17 cellular contexts compared by ENCODE assay signal in the genomic region with DNA sequence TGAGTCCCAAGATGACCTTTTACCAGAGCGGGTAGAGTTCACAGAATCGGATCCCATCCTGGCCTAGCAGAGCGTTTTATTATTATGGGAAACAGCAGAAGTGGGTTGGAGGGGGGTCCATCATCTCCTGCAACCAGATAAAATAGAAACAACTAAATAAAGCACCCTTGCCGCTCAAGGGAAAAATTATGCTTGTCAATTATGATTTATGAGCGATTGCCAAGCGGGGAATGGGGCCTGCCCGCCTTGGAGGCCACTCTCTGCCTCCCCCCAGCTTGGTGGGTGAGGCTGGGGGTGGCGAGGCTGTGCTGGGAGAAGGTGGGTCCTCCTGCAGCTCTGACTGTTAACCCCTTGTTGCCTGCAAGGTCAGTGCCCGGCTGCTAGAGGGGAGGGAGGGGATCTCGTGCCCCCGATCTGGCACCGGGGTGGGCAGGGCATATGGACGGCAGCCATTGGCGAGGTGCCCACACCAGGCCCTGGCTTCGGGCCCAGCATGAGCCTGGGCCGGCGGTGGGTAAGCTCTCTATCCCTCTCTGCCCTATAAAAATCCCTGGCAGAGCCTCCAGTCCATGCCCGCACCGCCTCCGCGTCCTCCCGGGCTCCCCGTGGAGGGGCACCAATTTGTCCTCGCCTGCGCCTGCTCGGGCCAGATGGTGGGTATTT.
DNase-seq lines count a peak whose midpoint lies in the region; ATAC-seq and TF ChIP-seq lines count a peak whose summit lies in the region.
"Had no signal": no experiment of that assay in that cellular context is flagged by ENCODE, and none has a peak within 500 bp of the region (broad histone marks: within the 10 kb centered on the region; RNA-seq: fewer than 3 reads in every experiment).

No MANE protein-coding gene starts in this region.

- H3K4me3 Mint-ChIP-seq in activated CD4-positive, alpha-beta T cell treated with anti-CD3 and anti-CD28 coated beads for 36 hours, result no peak overlapping the region

- no peak overlapping the region for H3K27ac Mint-ChIP-seq in activated CD4-positive, alpha-beta T cell treated with anti-CD3 and anti-CD28 coated beads for 36 hours
- H3K27ac Mint-ChIP-seq: activated naive CD4-positive, alpha-beta T cell treated with anti-CD3 and anti-CD28 coated beads, Interleukin-2, amount 50 U/mL, for 72 hours had no signal

- intact Hi-C loops in dorsolateral prefrontal cortex (cut with DNase I), result no loop called here
- intact Hi-C loops in activated CD4-positive, alpha-beta T cell treated with anti-CD3 and anti-CD28 coated beads for 36 hours (cut with DNase I, micrococcal nuclease), result no loop called here

- no peaks in the 10 kb centered on the region for H3K36me3 Mint-ChIP-seq in activated CD4-positive, alpha-beta T cell treated with anti-CD3 and anti-CD28 coated beads for 36 hours (ENCODE audit: low read depth)
- H3K36me3 Mint-ChIP-seq: activated naive CD4-positive, alpha-beta T cell treated with anti-CD3 and anti-CD28 coated beads, Interleukin-2, amount 50 U/mL, for 72 hours had no signal

- H3K27me3 Mint-ChIP-seq in activated CD4-positive, alpha-beta T cell treated with anti-CD3 and anti-CD28 coated beads for 36 hours, result peaks cover 2% of the 10 kb centered on the region

- no peaks in the 10 kb centered on the region for H3K79me2 ChIP-seq in smooth muscle cell (ENCODE audit: low read depth)

- no peaks in the 10 kb centered on the region for H3K27me3 ChIP-seq in dorsolateral prefrontal cortex
- peaks cover 5% of the 10 kb centered on the region for H3K27me3 ChIP-seq in smooth muscle cell (ENCODE audit: low read depth)

- H3K9me3 Mint-ChIP-seq in activated CD4-positive, alpha-beta T cell treated with anti-CD3 and anti-CD28 coated beads for 36 hours (ENCODE audit: low read depth), result no peaks in the 10 kb centered on the region

- 97% methylated on average over 25 of the region's 26 CpGs for WGBS in smooth muscle cell (ENCODE audit: low lambda C conversion rate)

- no peak overlapping the region for H3K4me2 ChIP-seq in smooth muscle cell

- H3K4me1 Mint-ChIP-seq in activated CD4-positive, alpha-beta T cell treated with anti-CD3 and anti-CD28 coated beads for 36 hours, result no peaks in the 10 kb centered on the region

- CTCF ChIA-PET in activated CD4-positive, alpha-beta T cell treated with anti-CD3 and anti-CD28 coated beads for 36 hours (lab: Charles Lee), result no interaction called here

- no peak overlapping the region for H2AFZ ChIP-seq in smooth muscle cell (ENCODE audit: low read depth)

- H3K4me3 ChIP-seq in dorsolateral prefrontal cortex, result peak overlapping the region in 7 of 59 donors; percentile 1 to 26 (median 21)
- no peak overlapping the region for H3K4me3 ChIP-seq in smooth muscle cell
- H3K4me3 ChIP-seq: body of pancreas, thoracic aorta had no signal

- H4K20me1 ChIP-seq in smooth muscle cell (ENCODE audit: low read depth), result no peaks in the 10 kb centered on the region

- DNase-seq in Daoy (ENCODE audit: low read depth) (peak; percentile 33), NCI-H1105 treated with DMSO at 0.1 percent for 48 hours (lab: John Stamatoyannopoulos, UW) (peak; percentile 75), dorsolateral prefrontal cortex (peak in 7 of 10 donors; percentile 20 to 86 (median 38)), mesenteric fat pad (ENCODE audit: low spot score) (peak; percentile 87), smooth muscle cell (lab: John Stamatoyannopoulos, UW; ENCODE audit: unreplicated experiment) (no peak), NCI-H748 treated with DMSO at 0.1 percent for 48 hours (lab: John Stamatoyannopoulos, UW) (no peak)
- DNase-seq in activated CD4-positive, alpha-beta T cell treated with anti-CD3 and anti-CD28 coated beads for 36 hours, result no peak
- no peak for DNase-seq in NK-92 treated with Interleukin-12 subunit alpha and Interleukin-12 subunit beta, amount 100 ng/mL, for 24 hours (lab: John Stamatoyannopoulos, UW)
- DNase-seq: activated CD4-positive, alpha-beta T cell treated with anti-CD3 and anti-CD28 coated beads for 48 hours; dermis blood vessel endothelial cell; stimulated activated CD4-positive, alpha-beta T cell treated with anti-CD3 and anti-CD28 coated beads, Interleukin-4, amount 100 ng/mL, for 4 hours; T-helper 9 cell had no signal

- POLR2A ChIA-PET in activated CD4-positive, alpha-beta T cell treated with anti-CD3 and anti-CD28 coated beads for 36 hours (lab: Charles Lee), result interaction anchor here (0.7 kb wide), 1 partner anchor 550 kb away, joined by 3 read pairs; no protein-coding TSS in a partner anchor

- no peaks in the 10 kb centered on the region for H3K36me3 ChIP-seq in smooth muscle cell (ENCODE audit: low read depth)
- H3K36me3 ChIP-seq: thoracic aorta had no signal

- no peak for ATAC-seq in activated CD4-positive, alpha-beta T cell treated with anti-CD3 and anti-CD28 coated beads for 36 hours
- ATAC-seq: activated naive CD4-positive, alpha-beta T cell treated with anti-CD3 and anti-CD28 coated beads, Interleukin-2, amount 50 U/mL, for 72 hours; body of pancreas; esophagus mucosa; HCT116 had no signal

- H3K4me1 ChIP-seq in smooth muscle cell (ENCODE audit: low read depth), result peaks cover 23% of the 10 kb centered on the region
- H3K4me1 ChIP-seq: body of pancreas had no signal

- H3K27ac ChIP-seq in dorsolateral prefrontal cortex, result peak overlapping the region in 15 of 59 donors; percentile 5 to 74 (median 27)
- no peak overlapping the region for H3K27ac ChIP-seq in smooth muscle cell (ENCODE audit: low read depth)
- H3K27ac ChIP-seq: body of pancreas, thoracic aorta had no signal

- H3K9ac ChIP-seq in smooth muscle cell (ENCODE audit: low read depth), result no peak overlapping the region

- no peaks in the 10 kb centered on the region for H3F3A ChIP-seq in smooth muscle cell (ENCODE audit: low read depth)

- no peaks in the 10 kb centered on the region for H3K9me3 ChIP-seq in smooth muscle cell (replicated peaks; ENCODE audit: low read depth)
- H3K9me3 ChIP-seq: body of pancreas, thoracic aorta had no signal

- TF ChIP-seq CTCF in dorsolateral prefrontal cortex (IDR thresholded peaks at IDR 0.05 in 54 of 56, conservative IDR thresholded peaks at IDR 0.05 in 2 of 56; ENCODE audit: low read depth in 1 of 56, partially characterized antibody in 56 of 56) (no peak), smooth muscle cell (IDR thresholded peaks at IDR 0.05; ENCODE audit: borderline replicate concordance, insufficient read depth, poor library complexity, severe bottlenecking) (no peak)

Comparison
In these comparisons a context has a peak if more than half of its experiments do, and no peak if none do; other contexts are left out.
1. DNase-seq: peak in Daoy (single experiment), NCI-H1105 treated with DMSO at 0.1 percent for 48 hours (single experiment), dorsolateral prefrontal cortex (7 of 10) and mesenteric fat pad (single experiment); none in smooth muscle cell (single experiment), activated CD4-positive, alpha-beta T cell treated with anti-CD3 and anti-CD28 coated beads for 36 hours (single experiment), NK-92 treated with Interleukin-12 subunit alpha and Interleukin-12 subunit beta, amount 100 ng/mL, for 24 hours (single experiment) and NCI-H748 treated with DMSO at 0.1 percent for 48 hours (single experiment).